8 cellular contexts compared by ENCODE assay signal in genomic region chr6:33596896-33597295, GRCh38. TPM values are rescaled to one million over a fixed set of nuclear protein-coding genes. Genes with fewer than 3 reads are reported as not detected.
A peak's percentile ranks its signal among the peaks of the same experiment; 100 is the strongest.
DNase-seq lines count a peak whose midpoint lies in the region; ATAC-seq and TF ChIP-seq lines count a peak whose summit lies in the region.
"Not testable (repeated sequence)": the region's sequence is repeated elsewhere in the genome, so short reads cannot be mapped to it uniquely, and the experiment has no call there.

No MANE protein-coding gene starts in this region.

- H3K27ac ChIP-seq in BLaER1; HEK293 (ENCODE audit: extremely low read depth, low read depth, low read length); naive thymus-derived CD4-positive, alpha-beta T cell (ENCODE audit: low read depth, low read length): not testable (repeated sequence)
- H3K27ac ChIP-seq in OCI-LY7 (ENCODE audit: low read depth, low read length, poor library complexity, severe bottlenecking) (peak overlapping the region; percentile 52), heart right ventricle (peak overlapping the region in 6 of 10 donors; percentile 43 to 79 (median 66))

- H3K4me3 Mint-ChIP-seq in activated CD4-positive, alpha-beta T cell treated with anti-CD3 and anti-CD28 coated beads, Interleukin-2, amount 10 ng/mL, durations not matched to agents 24 days and 14 days; stimulated activated memory B cell treated with anti-CD40 and anti-IgM and Interleukin-4, amounts not matched to agents 10 μg/mL and 1 μg/mL and 100 μg/mL, for 72 hours: not testable (repeated sequence)
- H3K4me3 Mint-ChIP-seq in activated T-helper 17 cell treated with anti-CD3 and anti-CD28 coated beads, Interleukin-2, amount 50 U/mL, for 72 hours: peak overlapping the region; percentile 4
- peak overlapping the region in 3 of 10 donors; percentile 25 to 52 (median 29) for H3K4me3 Mint-ChIP-seq in naive thymus-derived CD4-positive, alpha-beta T cell

- H3K4me1 ChIP-seq in BLaER1 (peaks cover 79% of the 10 kb centered on the region), OCI-LY7 (ENCODE audit: insufficient read depth, low read length, poor library complexity, severe bottlenecking) (peaks cover 59% of the 10 kb centered on the region), heart right ventricle (peaks cover 0 to 26% (median 7%) of the 10 kb centered on the region in 9 donors)
- not testable (repeated sequence) for H3K4me1 ChIP-seq in HEK293 (ENCODE audit: control insufficient read depth, insufficient read depth, low read length)
- H3K4me1 ChIP-seq in naive thymus-derived CD4-positive, alpha-beta T cell (ENCODE audit: control insufficient read depth in 2 of 2, insufficient read depth in 2 of 2, low read length in 2 of 2): peaks cover 5 to 17% of the 10 kb centered on the region in 2 donors

- CTCF ChIA-PET in HEK293 (lab: Yijun Ruan, JAX): interaction anchor here (0.6 to 4.6 kb wide), 5 partner anchors 10 to 114 kb away, joined by 3 to 24 read pairs (median 4); no protein-coding TSS in a partner anchor
- CTCF ChIA-PET in OCI-LY7 (lab: Charles Lee; ENCODE audit: unreplicated experiment); naive thymus-derived CD4-positive, alpha-beta T cell (lab: Charles Lee): not testable (repeated sequence)

- BruUV-seq in OCI-LY7 (replicated peaks; lab: Mats Ljungman, UMichigan): not testable (repeated sequence)

- H3K4me2 ChIP-seq in BLaER1: peak overlapping the region; percentile 36; the same call in 1 of the 2 replicates
- peak overlapping the region; percentile 5; the same call in 1 of the 2 replicates for H3K4me2 ChIP-seq in OCI-LY7 (ENCODE audit: low read length)

- H3K36me3 Mint-ChIP-seq in activated CD4-positive, alpha-beta T cell treated with anti-CD3 and anti-CD28 coated beads, Interleukin-2, amount 10 ng/mL, durations not matched to agents 24 days and 14 days (ENCODE audit: low read depth); activated T-helper 17 cell treated with anti-CD3 and anti-CD28 coated beads, Interleukin-2, amount 50 U/mL, for 72 hours (ENCODE audit: low read depth); naive thymus-derived CD4-positive, alpha-beta T cell; stimulated activated memory B cell treated with anti-CD40 and anti-IgM and Interleukin-4, amounts not matched to agents 10 μg/mL and 1 μg/mL and 100 μg/mL, for 72 hours: not testable (repeated sequence)

- DNase-seq in OCI-LY7 (ENCODE audit: low spot score): peak; percentile 67
- not testable (repeated sequence) for DNase-seq in activated CD4-positive, alpha-beta T cell treated with anti-CD3 and anti-CD28 coated beads, Interleukin-2, amount 10 ng/mL, durations not matched to agents 24 days and 14 days; heart right ventricle; naive thymus-derived CD4-positive, alpha-beta T cell

- not testable (repeated sequence) for H3K79me2 ChIP-seq in OCI-LY7 (ENCODE audit: insufficient read depth, low read depth, low read length)

- H3K27ac Mint-ChIP-seq in activated CD4-positive, alpha-beta T cell treated with anti-CD3 and anti-CD28 coated beads, Interleukin-2, amount 10 ng/mL, durations not matched to agents 24 days and 14 days: peak overlapping the region; percentile 58
- peak overlapping the region; percentile 58 for H3K27ac Mint-ChIP-seq in activated T-helper 17 cell treated with anti-CD3 and anti-CD28 coated beads, Interleukin-2, amount 50 U/mL, for 72 hours
- peak overlapping the region in 5 of 9 donors; percentile 46 to 76 (median 68) for H3K27ac Mint-ChIP-seq in naive thymus-derived CD4-positive, alpha-beta T cell
- H3K27ac Mint-ChIP-seq in stimulated activated memory B cell treated with anti-CD40 and anti-IgM and Interleukin-4, amounts not matched to agents 10 μg/mL and 1 μg/mL and 100 μg/mL, for 72 hours: peak overlapping the region; percentile 80

- not testable (repeated sequence) for H3K36me3 ChIP-seq in BLaER1; HEK293 (ENCODE audit: control insufficient read depth in 2 of 2, insufficient read depth in 1 of 2, low read length in 2 of 2); OCI-LY7 (ENCODE audit: insufficient read depth, low read length); heart right ventricle; naive thymus-derived CD4-positive, alpha-beta T cell (ENCODE audit: control insufficient read depth in 2 of 3, insufficient read depth in 3 of 3, low read length in 3 of 3)

- not testable (repeated sequence) for H3K9me2 ChIP-seq in OCI-LY7 (ENCODE audit: insufficient read depth, low read length)

- 88 to 93% methylated on average over 5 of the region's 5 CpGs for WGBS in heart right ventricle, 2 donors

- intact Hi-C loops in OCI-LY7 (cut with micrococcal nuclease; ENCODE audit: unreplicated experiment): loop anchor here (1.0 kb wide), 1 partner anchor 24 kb away; the partner anchor contains the start of gene ITPR3
- intact Hi-C loops in activated CD4-positive, alpha-beta T cell treated with anti-CD3 and anti-CD28 coated beads, Interleukin-2, amount 10 ng/mL, durations not matched to agents 24 days and 14 days (cut with micrococcal nuclease); naive thymus-derived CD4-positive, alpha-beta T cell (cut with micrococcal nuclease): not testable (repeated sequence)
- intact Hi-C loops in heart right ventricle (cut with DNase I): loop anchor here in 1 of 10 donors (10.0 kb wide), 1 partner anchor 158 kb away; no protein-coding TSS in a partner anchor

- H3K4me3 ChIP-seq in BLaER1; HEK293 (ENCODE audit: low read depth, low read length); OCI-LY7 (ENCODE audit: low read depth, low read length, poor library complexity, severe bottlenecking); heart right ventricle; naive thymus-derived CD4-positive, alpha-beta T cell (ENCODE audit: low read length): not testable (repeated sequence)

- TF ChIP-seq CTCF in HEK293 (tag by site-specific recombination; IDR thresholded peaks at IDR 0.05); OCI-LY7 (conservative IDR thresholded peaks at IDR 0.05; ENCODE audit: low read length); heart right ventricle (IDR thresholded peaks at IDR 0.05): not testable (repeated sequence)

- not testable (repeated sequence) for H4K20me1 ChIP-seq in BLaER1; OCI-LY7 (ENCODE audit: insufficient read depth, low read length)

- peaks cover 23% of the 10 kb centered on the region for H3K4me1 Mint-ChIP-seq in activated CD4-positive, alpha-beta T cell treated with anti-CD3 and anti-CD28 coated beads, Interleukin-2, amount 10 ng/mL, durations not matched to agents 24 days and 14 days
- H3K4me1 Mint-ChIP-seq in activated T-helper 17 cell treated with anti-CD3 and anti-CD28 coated beads, Interleukin-2, amount 50 U/mL, for 72 hours: not testable (repeated sequence)
- H3K4me1 Mint-ChIP-seq in naive thymus-derived CD4-positive, alpha-beta T cell: peaks cover 14 to 58% (median 41%) of the 10 kb centered on the region in 7 donors
- H3K4me1 Mint-ChIP-seq in stimulated activated memory B cell treated with anti-CD40 and anti-IgM and Interleukin-4, amounts not matched to agents 10 μg/mL and 1 μg/mL and 100 μg/mL, for 72 hours: peaks cover 44% of the 10 kb centered on the region

- peak; percentile 69 for ATAC-seq in activated T-helper 17 cell treated with anti-CD3 and anti-CD28 coated beads, Interleukin-2, amount 50 U/mL, for 72 hours (replicated peaks)
- not testable (repeated sequence) for ATAC-seq in heart right ventricle; naive thymus-derived CD4-positive, alpha-beta T cell; stimulated activated memory B cell treated with anti-CD40 and anti-IgM and Interleukin-4, amounts not matched to agents 10 μg/mL and 1 μg/mL and 100 μg/mL, for 72 hours

- H2AFZ ChIP-seq in OCI-LY7 (ENCODE audit: low read length): 0 out of 2 replicates have a peak overlapping the region, but pooled peaks have one; percentile 8

- not testable (repeated sequence) for H3K9ac ChIP-seq in BLaER1

- H3K9me3 Mint-ChIP-seq in activated CD4-positive, alpha-beta T cell treated with anti-CD3 and anti-CD28 coated beads, Interleukin-2, amount 10 ng/mL, durations not matched to agents 24 days and 14 days; activated T-helper 17 cell treated with anti-CD3 and anti-CD28 coated beads, Interleukin-2, amount 50 U/mL, for 72 hours; naive thymus-derived CD4-positive, alpha-beta T cell; stimulated activated memory B cell treated with anti-CD40 and anti-IgM and Interleukin-4, amounts not matched to agents 10 μg/mL and 1 μg/mL and 100 μg/mL, for 72 hours: not testable (repeated sequence)

- H3K27me3 ChIP-seq in BLaER1; naive thymus-derived CD4-positive, alpha-beta T cell (ENCODE audit: control insufficient read depth in 2 of 2, insufficient read depth in 2 of 2, low read length in 2 of 2): not testable (repeated sequence)
- H3K27me3 ChIP-seq in heart right ventricle: peaks cover 0 to 11% (median 0%) of the 10 kb centered on the region in 7 donors

- H3K9me3 ChIP-seq in BLaER1; HEK293 (ENCODE audit: control insufficient read depth, insufficient read depth, low read depth, low read length); OCI-LY7 (ENCODE audit: low read length); heart right ventricle; naive thymus-derived CD4-positive, alpha-beta T cell (ENCODE audit: control insufficient read depth in 2 of 3, low read length in 3 of 3): not testable (repeated sequence)

- POLR2A ChIA-PET in HEK293 (lab: Yijun Ruan, JAX): not testable (repeated sequence)
- POLR2A ChIA-PET in OCI-LY7 (lab: Charles Lee): interaction anchor here (0.7 kb wide), 1 partner anchor 31 kb away, joined by 7 read pairs; no protein-coding TSS in a partner anchor
- POLR2A ChIA-PET in naive thymus-derived CD4-positive, alpha-beta T cell (lab: Charles Lee): interaction anchor here (0.9 kb wide), 1 partner anchor 24 kb away, joined by 3 read pairs; the partner anchor contains the start of gene ITPR3

- H3K27me3 Mint-ChIP-seq in activated CD4-positive, alpha-beta T cell treated with anti-CD3 and anti-CD28 coated beads, Interleukin-2, amount 10 ng/mL, durations not matched to agents 24 days and 14 days; activated T-helper 17 cell treated with anti-CD3 and anti-CD28 coated beads, Interleukin-2, amount 50 U/mL, for 72 hours; stimulated activated memory B cell treated with anti-CD40 and anti-IgM and Interleukin-4, amounts not matched to agents 10 μg/mL and 1 μg/mL and 100 μg/mL, for 72 hours: not testable (repeated sequence)
- H3K27me3 Mint-ChIP-seq in naive thymus-derived CD4-positive, alpha-beta T cell: peaks cover 0 to 12% (median 0%) of the 10 kb centered on the region in 5 donors

RNA-seq across cellular contexts. Expression of gene BAK1, which starts 16.8 kb away (rescaled TPM):
- total RNA-seq in OCI-LY7 (2014; rRNA removed; shearing (Covaris generic)): 10.6 and 13.9 TPM in 2 replicates
- total RNA-seq in OCI-LY7 (2022): 29.9 and 33.8 TPM in 2 replicates
- 54.7 and 55.9 TPM in 2 replicates for total RNA-seq in activated CD4-positive, alpha-beta T cell treated with anti-CD3 and anti-CD28 coated beads, Interleukin-2, amount 10 ng/mL, durations not matched to agents 24 days and 14 days
- 10 to 100 TPM; 48.8 to 61.9 TPM for total RNA-seq in activated T-helper 17 cell treated with anti-CD3 and anti-CD28 coated beads, Interleukin-2, amount 50 U/mL, for 72 hours
- total RNA-seq in heart right ventricle: 10 to 100 TPM; 16.0 to 26.4 (median 18.7) TPM
- 10 to 100 TPM; 12.6 to 37.6 TPM for polyA plus RNA-seq in heart right ventricle
- 10 to 100 TPM; 16.9 to 78.8 (median 22.0) TPM for total RNA-seq in naive thymus-derived CD4-positive, alpha-beta T cell
- 10 to 100 TPM in 1 of 2 donors, 1 to 10 TPM in 1; 9.6 to 21.7 TPM for polyA plus RNA-seq in naive thymus-derived CD4-positive, alpha-beta T cell

RNA-seq across cellular contexts. Expression of gene ITPR3, which starts 24.2 kb away (rescaled TPM):
- total RNA-seq in OCI-LY7 (2014; rRNA removed; shearing (Covaris generic)): 47.8 and 56.6 TPM in 2 replicates
- total RNA-seq in OCI-LY7 (2022) (83.5 and 88.6 TPM in 2 replicates), heart right ventricle (10 to 100 TPM in 1 of 10 donors, 1 to 10 TPM in 9; 3.2 to 16.7 (median 5.5) TPM)
- total RNA-seq in activated CD4-positive, alpha-beta T cell treated with anti-CD3 and anti-CD28 coated beads, Interleukin-2, amount 10 ng/mL, durations not matched to agents 24 days and 14 days: 45.5 and 45.6 TPM in 2 replicates
- total RNA-seq in activated T-helper 17 cell treated with anti-CD3 and anti-CD28 coated beads, Interleukin-2, amount 50 U/mL, for 72 hours: 10 to 100 TPM; 57.0 to 59.7 TPM
- 10 to 100 TPM in 1 of 2 donors, 1 to 10 TPM in 1; 7.8 to 12.6 TPM for polyA plus RNA-seq in heart right ventricle
- total RNA-seq in naive thymus-derived CD4-positive, alpha-beta T cell: 10 to 100 TPM; 35.6 to 65.7 (median 47.7) TPM
- 1 to 10 TPM; 1.7 to 7.3 TPM for polyA plus RNA-seq in naive thymus-derived CD4-positive, alpha-beta T cell
